ENCODE assay signal across 8 cellular contexts in the genomic region with DNA sequence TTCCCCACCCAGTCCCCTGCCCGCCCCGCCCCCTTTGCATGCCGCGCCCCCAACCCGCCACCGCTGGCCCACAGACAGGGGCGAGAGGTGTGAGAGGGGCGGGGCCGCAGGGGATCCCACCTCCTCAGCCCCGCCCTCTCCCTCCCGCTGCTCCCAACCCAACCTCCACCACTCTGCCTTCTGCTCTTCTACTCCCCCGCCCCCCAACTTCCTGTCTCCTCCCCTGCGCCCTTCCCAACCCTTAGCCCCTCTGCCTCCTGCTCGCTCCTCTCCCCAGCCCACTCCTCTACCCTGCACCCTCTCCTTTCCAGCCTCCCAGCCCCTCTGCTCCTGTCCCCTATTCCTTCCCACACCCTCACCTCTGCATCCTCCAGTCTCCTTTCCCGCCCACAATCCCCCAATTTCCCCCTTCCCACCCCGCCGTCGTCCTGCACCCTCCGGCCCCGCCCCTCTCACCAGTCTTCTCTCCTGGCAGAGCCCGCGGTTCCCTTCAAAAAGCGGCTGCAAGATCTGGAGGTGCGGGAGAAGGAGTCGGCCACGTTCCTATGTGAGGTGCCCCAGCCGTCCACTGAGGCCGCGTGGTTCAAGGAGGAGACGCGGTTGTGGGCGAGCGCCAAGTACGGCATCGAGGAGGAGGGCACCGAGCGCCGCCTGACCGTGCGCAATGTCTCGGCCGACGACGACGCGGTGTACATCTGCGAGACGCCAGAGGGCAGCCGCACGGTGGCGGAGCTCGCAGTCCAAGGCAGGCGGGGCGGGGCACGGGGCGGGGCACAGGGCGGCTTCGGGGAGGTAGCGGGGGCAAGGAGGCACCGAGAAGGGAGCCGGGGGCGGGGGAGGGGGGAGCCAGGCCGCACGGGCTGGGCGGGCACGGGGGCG. TPM values are rescaled to one million over a fixed set of nuclear protein-coding genes. Genes with fewer than 3 reads are reported as not detected.
DNase-seq lines count a peak whose midpoint lies in the region; ATAC-seq lines count a peak whose summit lies in the region.

No MANE protein-coding gene starts in this region.

- peak overlapping the region; percentile 43 for H3K9ac ChIP-seq in endocrine pancreas (ENCODE audit: control insufficient read depth, insufficient read depth, low read length)

- peaks cover 3% of the 10 kb centered on the region for H3K27me3 ChIP-seq in endocrine pancreas (ENCODE audit: control insufficient read depth, insufficient read depth, low read length)

- peak; percentile 91 for ATAC-seq in GM19397 (IDR thresholded peaks at IDR 0.05; ENCODE audit: unreplicated experiment)
- peak; percentile 62 for ATAC-seq in HG03558 (IDR thresholded peaks at IDR 0.05; ENCODE audit: extremely low read depth, unreplicated experiment)

- no peaks in the 10 kb centered on the region for H3K9me3 ChIP-seq in endocrine pancreas (ENCODE audit: control insufficient read depth, low read length)

- H3K4me3 ChIP-seq in endocrine pancreas (ENCODE audit: control insufficient read depth, insufficient read depth, low read length) = no peak overlapping the region

- peak in 8 of 14 donors; percentile 4 to 74 (median 19) for DNase-seq in C1 segment of cervical spinal cord (lab: John Stamatoyannopoulos, UW)
- peak; percentile 76 for DNase-seq in NCI-H82 treated with DMSO at 0.1 percent for 48 hours (lab: John Stamatoyannopoulos, UW; ENCODE audit: unreplicated experiment)
- peak; percentile 77 to 90 for DNase-seq in activated CD8-positive, alpha-beta memory T cell treated with anti-CD3 and anti-CD28 coated beads for 1 hour (ENCODE audit: extremely low read depth in 1 of 2, low read depth in 1 of 2)
- DNase-seq in mesenteric fat pad (ENCODE audit: low spot score) = peak; percentile 93
- DNase-seq in stimulated activated CD8-positive, alpha-beta memory T cell treated with anti-CD3 and anti-CD28 coated beads, Interleukin-15, amount 100 ng/mL, for 24 hours (ENCODE audit: low read depth) = peak; percentile 71

- H3K4me1 ChIP-seq in endocrine pancreas (ENCODE audit: control insufficient read depth, insufficient read depth, low read length) = no peaks in the 10 kb centered on the region

- H3K36me3 ChIP-seq in endocrine pancreas (ENCODE audit: control insufficient read depth, insufficient read depth, low read length) = no peaks in the 10 kb centered on the region

RNA-seq across cellular contexts. Expression of gene OBSCN, which starts 5.4 kb away (rescaled TPM):
- 3.7 TPM for total RNA-seq in mesenteric fat pad

RNA-seq across cellular contexts. Expression of gene IBA57, which starts 47.6 kb away (rescaled TPM):
- total RNA-seq in mesenteric fat pad = 7.5 TPM

Comparison
In these comparisons a context has a peak if more than half of its experiments do, and no peak if none do; other contexts are left out.
1. DNase-seq: peak in every context shown above with its lines; median percentile 93 in mesenteric fat pad; 84 in activated CD8-positive, alpha-beta memory T cell treated with anti-CD3 and anti-CD28 coated beads for 1 hour; 76 in NCI-H82 treated with DMSO at 0.1 percent for 48 hours; 71 in stimulated activated CD8-positive, alpha-beta memory T cell treated with anti-CD3 and anti-CD28 coated beads, Interleukin-15, amount 100 ng/mL, for 24 hours; 19 in C1 segment of cervical spinal cord.